In genomic region chr2:18632699-18633098, GRCh38 we compare ENCODE assay signal across 20 cellular contexts. TPM values are rescaled to one million over a fixed set of nuclear protein-coding genes. Genes with fewer than 3 reads are reported as not detected.
"Had no signal": no experiment of that assay in that cellular context is flagged by ENCODE, and none has a peak within 500 bp of the region (broad histone marks: within the 10 kb centered on the region; RNA-seq: fewer than 3 reads in every experiment).

No MANE protein-coding gene starts in this region.

RNA-seq across cellular contexts. Expression of gene NT5C1B, which starts 43.3 kb away (rescaled TPM):
- total RNA-seq: activated naive CD4-positive, alpha-beta T cell treated with anti-CD3 and anti-CD28 coated beads for 36 hours; activated naive CD4-positive, alpha-beta T cell treated with anti-CD3 and anti-CD28 coated beads, Interleukin-2, amount 50 U/mL, for 72 hours; activated naive CD8-positive, alpha-beta T cell treated with anti-CD3 and anti-CD28 coated beads for 36 hours; activated naive CD8-positive, alpha-beta T cell treated with anti-CD3 and anti-CD28 coated beads, Interleukin-2, amount 10 ng/mL, durations not matched to agents 7 days and 5 days; activated T-cell treated with anti-CD3 and anti-CD28 coated beads, Interleukin-2, amount 50 U/mL, for 4 hours; activated T-cell treated with anti-CD3 and anti-CD28 coated beads, Interleukin-2, amount 50 U/mL, for 72 hours; activated T-helper 1 cell treated with anti-CD3 and anti-CD28 coated beads, Interleukin-12 subunit alpha, Interleukin-12 subunit beta, Interleukin-2, Interleukin-4 antibody, amounts not matched to agents 30 ng/mL and 10 ng/mL and 1 ng/mL, durations not matched to agents 14 hours and 24 hours and 36 hours; activated T-helper 17 cell treated with anti-CD3 and anti-CD28 coated beads, Interleukin-2, amount 50 U/mL, for 72 hours; activated T-helper 2 cell treated with anti-CD3 and anti-CD28 coated beads, Interferon-gamma antibody, Interleukin-2, Interleukin-4, amounts not matched to agents 10 μg/mL and 5 μg/mL and 100 μg/mL, durations not matched to agents 14 hours and 24 hours and 36 hours; adrenal gland; aorta; ascending aorta; astrocyte; body of pancreas; breast epithelium; bronchial epithelial cell; cardiac muscle cell; cardiac septum; chondrocyte had no signal
- polyA plus RNA-seq: adipose tissue, adrenal gland, aorta had no signal
